ENCODE assay signal across 22 cellular contexts in genomic region chr6:79796197-79796596, GRCh38.
"Had no signal": no experiment of that assay in that cellular context is flagged by ENCODE, and none has a peak within 500 bp of the region (broad histone marks: within the 10 kb centered on the region; RNA-seq: fewer than 3 reads in every experiment).

No MANE protein-coding gene starts in this region.

- H3K27me3 Mint-ChIP-seq: activated CD4-positive, alpha-beta T cell treated with anti-CD3 and anti-CD28 coated beads, Interleukin-2, amount 10 ng/mL, durations not matched to agents 7 days and 5 days; activated naive CD8-positive, alpha-beta T cell treated with anti-CD3 and anti-CD28 coated beads, Interleukin-2, amount 50 U/mL, for 24 hours; progenitor cell of endocrine pancreas; stimulated activated naive B cell treated with anti-CD40 and anti-IgM and Interleukin-4, amounts not matched to agents 10 μg/mL and 1 μg/mL and 100 μg/mL, for 72 hours; type B pancreatic cell had no signal

- DNase-seq: activated CD4-positive, alpha-beta T cell treated with anti-CD3 and anti-CD28 coated beads, Interleukin-2, amount 10 ng/mL, durations not matched to agents 7 days and 5 days; activated CD8-positive, alpha-beta memory T cell treated with anti-CD3 and anti-CD28 coated beads, Interleukin-2, amount 10 ng/mL, durations not matched to agents 7 days and 5 days; activated CD8-positive, alpha-beta T cell treated with anti-CD3 and anti-CD28 coated beads for 36 hours; activated effector memory CD4-positive, alpha-beta T cell treated with anti-CD3 and anti-CD28 coated beads, Interleukin-2, amount 50 U/mL, for 16 hours; activated naive CD4-positive, alpha-beta T cell treated with anti-CD3 and anti-CD28 coated beads, Interleukin-2, amount 50 U/mL, for 16 hours; activated naive CD8-positive, alpha-beta T cell treated with anti-CD3 and anti-CD28 coated beads, Interleukin-2, amount 50 U/mL, for 24 hours; activated T-cell treated with anti-CD3 and anti-CD28 coated beads for 4 hours; effector CD4-positive, alpha-beta T cell; foreskin keratinocyte; left colon; mesenchymal stem cell; retina; sigmoid colon; stimulated activated CD4-positive, alpha-beta T cell treated with anti-CD3 and anti-CD28 coated beads, Interleukin-15, amount 100 ng/mL, for 24 hours; stimulated activated CD8-positive, alpha-beta memory T cell treated with anti-CD3 and anti-CD28 coated beads, Interleukin-4, amount 100 ng/mL, for 48 hours; stimulated activated naive B cell treated with anti-CD40 and anti-IgM and Interleukin-4, amounts not matched to agents 10 μg/mL and 1 μg/mL and 100 μg/mL, for 72 hours; T-helper 9 cell had no signal

- H3K4me3 Mint-ChIP-seq: activated CD4-positive, alpha-beta T cell treated with anti-CD3 and anti-CD28 coated beads, Interleukin-2, amount 10 ng/mL, durations not matched to agents 7 days and 5 days; activated CD8-positive, alpha-beta memory T cell treated with anti-CD3 and anti-CD28 coated beads, Interleukin-2, amount 10 ng/mL, durations not matched to agents 7 days and 5 days; activated CD8-positive, alpha-beta T cell treated with anti-CD3 and anti-CD28 coated beads for 36 hours; activated naive CD8-positive, alpha-beta T cell treated with anti-CD3 and anti-CD28 coated beads, Interleukin-2, amount 50 U/mL, for 24 hours; brain; nephron; stimulated activated naive B cell treated with anti-CD40 and anti-IgM and Interleukin-4, amounts not matched to agents 10 μg/mL and 1 μg/mL and 100 μg/mL, for 72 hours; type B pancreatic cell had no signal

- H3K4me1 Mint-ChIP-seq: activated naive CD8-positive, alpha-beta T cell treated with anti-CD3 and anti-CD28 coated beads, Interleukin-2, amount 50 U/mL, for 24 hours; stimulated activated naive B cell treated with anti-CD40 and anti-IgM and Interleukin-4, amounts not matched to agents 10 μg/mL and 1 μg/mL and 100 μg/mL, for 72 hours had no signal

- H3K27ac Mint-ChIP-seq: activated CD4-positive, alpha-beta T cell treated with anti-CD3 and anti-CD28 coated beads, Interleukin-2, amount 10 ng/mL, durations not matched to agents 7 days and 5 days; activated CD8-positive, alpha-beta memory T cell treated with anti-CD3 and anti-CD28 coated beads, Interleukin-2, amount 10 ng/mL, durations not matched to agents 7 days and 5 days; activated CD8-positive, alpha-beta T cell treated with anti-CD3 and anti-CD28 coated beads for 36 hours; activated naive CD8-positive, alpha-beta T cell treated with anti-CD3 and anti-CD28 coated beads, Interleukin-2, amount 50 U/mL, for 24 hours; brain; nephron; progenitor cell of endocrine pancreas; stimulated activated naive B cell treated with anti-CD40 and anti-IgM and Interleukin-4, amounts not matched to agents 10 μg/mL and 1 μg/mL and 100 μg/mL, for 72 hours; type B pancreatic cell had no signal

- ATAC-seq: activated CD4-positive, CD25-positive, alpha-beta regulatory T cell treated with anti-CD3 and anti-CD28 coated beads, Interleukin-2, amount 50 U/mL, for 24 hours; activated CD8-positive, alpha-beta memory T cell treated with anti-CD3 and anti-CD28 coated beads, Interleukin-2, amount 10 ng/mL, durations not matched to agents 7 days and 5 days; activated CD8-positive, alpha-beta T cell treated with anti-CD3 and anti-CD28 coated beads for 36 hours; activated naive CD8-positive, alpha-beta T cell treated with anti-CD3 and anti-CD28 coated beads, Interleukin-2, amount 50 U/mL, for 24 hours; foreskin keratinocyte; left colon; stimulated activated naive B cell treated with anti-CD40 and anti-IgM and Interleukin-4, amounts not matched to agents 10 μg/mL and 1 μg/mL and 100 μg/mL, for 72 hours had no signal

- H3K9me3 Mint-ChIP-seq: activated CD4-positive, alpha-beta T cell treated with anti-CD3 and anti-CD28 coated beads, Interleukin-2, amount 10 ng/mL, durations not matched to agents 7 days and 5 days; activated CD8-positive, alpha-beta T cell treated with anti-CD3 and anti-CD28 coated beads for 36 hours; activated naive CD8-positive, alpha-beta T cell treated with anti-CD3 and anti-CD28 coated beads, Interleukin-2, amount 50 U/mL, for 24 hours; brain; nephron; stimulated activated naive B cell treated with anti-CD40 and anti-IgM and Interleukin-4, amounts not matched to agents 10 μg/mL and 1 μg/mL and 100 μg/mL, for 72 hours had no signal

- H3K36me3 Mint-ChIP-seq: activated CD8-positive, alpha-beta memory T cell treated with anti-CD3 and anti-CD28 coated beads, Interleukin-2, amount 10 ng/mL, durations not matched to agents 7 days and 5 days; brain; stimulated activated naive B cell treated with anti-CD40 and anti-IgM and Interleukin-4, amounts not matched to agents 10 μg/mL and 1 μg/mL and 100 μg/mL, for 72 hours; type B pancreatic cell had no signal
